In the genomic region with DNA sequence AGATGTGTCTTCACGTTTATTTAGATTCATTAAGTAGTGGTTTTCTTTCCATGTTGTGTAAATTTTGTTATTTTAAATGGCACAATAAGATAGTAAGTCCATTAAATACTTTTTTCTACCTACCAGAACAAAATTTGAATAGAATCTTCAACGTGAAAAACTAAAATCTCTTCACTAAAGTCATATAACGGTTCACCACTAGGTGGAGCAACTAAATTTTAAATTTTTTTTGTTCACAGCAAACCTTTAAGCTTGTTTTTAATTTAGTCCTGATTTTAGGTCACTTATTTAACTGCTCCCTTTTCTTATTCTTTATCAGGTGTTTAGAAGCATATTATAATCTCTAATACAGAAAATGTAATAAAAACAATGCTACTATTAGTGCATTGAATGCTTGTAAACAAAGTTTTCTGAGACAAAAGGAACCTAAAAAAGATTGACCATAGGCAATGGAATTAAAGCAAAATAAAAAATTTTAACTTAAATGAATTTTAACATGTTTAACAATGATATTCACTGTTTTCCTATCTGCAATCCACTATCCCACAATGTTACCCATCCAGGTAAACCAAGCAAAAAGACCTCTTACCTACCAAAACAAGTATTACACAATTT, we compare ENCODE assay signal across 8 cellular contexts. TPM values are rescaled to one million over a fixed set of nuclear protein-coding genes. Genes with fewer than 3 reads are reported as not detected.
DNase-seq lines count a peak whose midpoint lies in the region; ATAC-seq and TF ChIP-seq lines count a peak whose summit lies in the region.

No MANE protein-coding gene starts in this region.

- no peaks in the 10 kb centered on the region for H3K27me3 ChIP-seq in CD4-positive, CD25-positive, alpha-beta regulatory T cell (ENCODE audit: control insufficient read depth, insufficient read depth, low read length)

- no peak overlapping the region for H3K4me3 ChIP-seq in CD4-positive, CD25-positive, alpha-beta regulatory T cell (ENCODE audit: low read depth, low read length)

- peaks cover 6% of the 10 kb centered on the region for H3K4me1 ChIP-seq in CD4-positive, CD25-positive, alpha-beta regulatory T cell (ENCODE audit: control insufficient read depth, insufficient read depth, low read length, poor library complexity, severe bottlenecking)

- no peak overlapping the region for H3K27ac Mint-ChIP-seq in CD4-positive, CD25-positive, alpha-beta regulatory T cell
- no peak overlapping the region for H3K27ac Mint-ChIP-seq in activated CD4-positive, alpha-beta T cell treated with anti-CD3 and anti-CD28 coated beads, Interleukin-2, amount 10 ng/mL, durations not matched to agents 24 days and 14 days

- no peaks in the 10 kb centered on the region for H3K36me3 Mint-ChIP-seq in CD4-positive, CD25-positive, alpha-beta regulatory T cell
- H3K36me3 Mint-ChIP-seq in activated CD4-positive, alpha-beta T cell treated with anti-CD3 and anti-CD28 coated beads, Interleukin-2, amount 10 ng/mL, durations not matched to agents 24 days and 14 days (ENCODE audit: low read depth) = no peaks in the 10 kb centered on the region

- H3K9me3 ChIP-seq in CD4-positive, CD25-positive, alpha-beta regulatory T cell (ENCODE audit: control insufficient read depth in 2 of 2, low read length in 2 of 2) = no peaks in the 10 kb centered on the region

- ATAC-seq in CD4-positive, CD25-positive, alpha-beta regulatory T cell (ENCODE audit: low read depth in 2 of 2) = no peak
- ATAC-seq in GM18861 (IDR thresholded peaks at IDR 0.05; ENCODE audit: unreplicated experiment) (no peak), GM21619 (IDR thresholded peaks at IDR 0.05; ENCODE audit: unreplicated experiment) (no peak)

- H3K36me3 ChIP-seq in CD4-positive, CD25-positive, alpha-beta regulatory T cell (ENCODE audit: control insufficient read depth, insufficient read depth, low read length) = no peaks in the 10 kb centered on the region

- H3K4me3 Mint-ChIP-seq in CD4-positive, CD25-positive, alpha-beta regulatory T cell = no peak overlapping the region
- no peak overlapping the region for H3K4me3 Mint-ChIP-seq in activated CD4-positive, alpha-beta T cell treated with anti-CD3 and anti-CD28 coated beads, Interleukin-2, amount 10 ng/mL, durations not matched to agents 24 days and 14 days

- intact Hi-C loops in activated CD4-positive, alpha-beta T cell treated with anti-CD3 and anti-CD28 coated beads, Interleukin-2, amount 10 ng/mL, durations not matched to agents 24 days and 14 days (cut with micrococcal nuclease) = loop anchor here (1.0 to 10.0 kb wide), 3 partner anchors 28 to 221 kb away; no protein-coding TSS in a partner anchor

- H3K9me3 Mint-ChIP-seq in CD4-positive, CD25-positive, alpha-beta regulatory T cell = peaks cover 0 to 2% (median 0%) of the 10 kb centered on the region in 7 donors
- H3K9me3 Mint-ChIP-seq in activated CD4-positive, alpha-beta T cell treated with anti-CD3 and anti-CD28 coated beads, Interleukin-2, amount 10 ng/mL, durations not matched to agents 24 days and 14 days = no peaks in the 10 kb centered on the region

- peak in 2 of 3 donors; percentile 46 to 65 for DNase-seq in CD4-positive, CD25-positive, alpha-beta regulatory T cell
- DNase-seq in amniotic stem cell (lab: John Stamatoyannopoulos, UW) (peak; percentile 23), kidney tubule cell (ENCODE audit: low spot score) (peak; percentile 31), NCI-H2029 (lab: John Stamatoyannopoulos, UW) (no peak)
- DNase-seq in activated CD4-positive, alpha-beta T cell treated with anti-CD3 and anti-CD28 coated beads, Interleukin-2, amount 10 ng/mL, durations not matched to agents 24 days and 14 days = no peak

- TF ChIP-seq RAD21 in Ishikawa (IDR thresholded peaks at IDR 0.05; ENCODE audit: low read depth) = peak; percentile 43

- H3K4me1 Mint-ChIP-seq in CD4-positive, CD25-positive, alpha-beta regulatory T cell = peaks cover under 1 to 4% (median 3%) of the 10 kb centered on the region in 4 donors
- peaks cover 8% of the 10 kb centered on the region for H3K4me1 Mint-ChIP-seq in activated CD4-positive, alpha-beta T cell treated with anti-CD3 and anti-CD28 coated beads, Interleukin-2, amount 10 ng/mL, durations not matched to agents 24 days and 14 days

- H3K27ac ChIP-seq in CD4-positive, CD25-positive, alpha-beta regulatory T cell (ENCODE audit: insufficient read depth, low read length, poor library complexity, severe bottlenecking) = no peak overlapping the region

- no peak for TF ChIP-seq EP300 in Ishikawa (IDR thresholded peaks at IDR 0.05; ENCODE audit: borderline replicate concordance)

- H3K27me3 Mint-ChIP-seq in CD4-positive, CD25-positive, alpha-beta regulatory T cell = peaks cover 18% of the 10 kb centered on the region
- H3K27me3 Mint-ChIP-seq in activated CD4-positive, alpha-beta T cell treated with anti-CD3 and anti-CD28 coated beads, Interleukin-2, amount 10 ng/mL, durations not matched to agents 24 days and 14 days = peaks cover under 1% of the 10 kb centered on the region

TF ChIP-seq in Ishikawa, 13 proteins besides CTCF, POLR2A, EP300 and RAD21:
- TF ChIP-seq YY1 (IDR thresholded peaks at IDR 0.05; ENCODE audit: low read depth) = no peak
- no peak for TF ChIP-seq ZBTB7A (IDR thresholded peaks at IDR 0.05; ENCODE audit: low read depth)
- TF ChIP-seq FOXM1 (IDR thresholded peaks at IDR 0.05; ENCODE audit: borderline replicate concordance, low read depth) = no peak
- no peak for TF ChIP-seq CEBPB (IDR thresholded peaks at IDR 0.05)
- TF ChIP-seq, protein P1, sequence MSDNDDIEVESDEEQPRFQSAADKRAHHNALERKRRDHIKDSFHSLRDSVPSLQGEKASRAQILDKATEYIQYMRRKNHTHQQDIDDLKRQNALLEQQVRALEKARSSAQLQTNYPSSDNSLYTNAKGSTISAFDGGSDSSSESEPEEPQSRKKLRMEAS (IDR thresholded peaks at IDR 0.05) = no peak

RNA-seq across cellular contexts. Expression of a gene that starts 28.3 kb away (rescaled TPM):
- total RNA-seq in CD4-positive, CD25-positive, alpha-beta regulatory T cell = 41.9 TPM
- 1 to 10 TPM; 6.7 to 8.1 (median 7.4) TPM for polyA plus RNA-seq in CD4-positive, CD25-positive, alpha-beta regulatory T cell
- 24.1 and 25.1 TPM in 2 replicates for total RNA-seq in activated CD4-positive, alpha-beta T cell treated with anti-CD3 and anti-CD28 coated beads, Interleukin-2, amount 10 ng/mL, durations not matched to agents 24 days and 14 days

Comparison
In these comparisons a context has a peak if more than half of its experiments do, and no peak if none do; other contexts are left out.
1. DNase-seq: peak in CD4-positive, CD25-positive, alpha-beta regulatory T cell (2 of 3), amniotic stem cell (single experiment) and kidney tubule cell (single experiment); none in NCI-H2029 (single experiment) and activated CD4-positive, alpha-beta T cell treated with anti-CD3 and anti-CD28 coated beads, Interleukin-2, amount 10 ng/mL, durations not matched to agents 24 days and 14 days (single experiment).